Comparison of ENCODE assay signal across 7 cellular contexts in the genomic region with DNA sequence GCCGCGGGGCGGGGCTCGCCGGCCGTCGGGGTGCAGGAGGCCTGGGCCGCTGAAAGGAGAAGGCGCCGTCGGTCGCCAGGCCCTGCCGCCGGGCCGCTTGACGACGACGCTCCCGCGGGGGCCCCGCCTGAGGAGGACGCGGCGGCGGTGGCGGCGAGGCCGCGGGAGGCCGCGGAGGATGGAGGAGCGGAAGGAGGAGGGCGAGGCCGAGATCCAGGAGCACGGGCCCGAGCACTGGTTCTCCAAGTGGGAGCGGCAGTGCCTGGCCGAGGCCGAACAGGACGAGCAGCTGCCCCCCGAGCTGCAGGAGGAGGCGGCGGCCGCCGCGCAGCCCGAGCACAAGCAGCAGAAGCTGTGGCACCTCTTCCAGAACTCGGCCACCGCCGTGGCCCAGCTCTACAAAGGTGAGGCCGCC. TPM values are rescaled to one million over a fixed set of nuclear protein-coding genes. Genes with fewer than 3 reads are reported as not detected.
DNase-seq lines count a peak whose midpoint lies in the region; ATAC-seq and TF ChIP-seq lines count a peak whose summit lies in the region.

No MANE protein-coding gene starts in this region.

- H3K9me3 Mint-ChIP-seq in activated naive CD8-positive, alpha-beta T cell treated with anti-CD3 and anti-CD28 coated beads, Interleukin-2, amount 10 ng/mL, durations not matched to agents 7 days and 5 days = no peaks in the 10 kb centered on the region

- no peak overlapping the region for H2AFZ ChIP-seq in OCI-LY1 (ENCODE audit: low read length)

- H3K27ac Mint-ChIP-seq in activated naive CD8-positive, alpha-beta T cell treated with anti-CD3 and anti-CD28 coated beads, Interleukin-2, amount 10 ng/mL, durations not matched to agents 7 days and 5 days = peak overlapping the region; percentile 67

- H3K4me3 ChIP-seq in OCI-LY1 (ENCODE audit: low read depth, low read length, poor library complexity, severe bottlenecking) = peak overlapping the region; percentile 90
- H3K4me3 ChIP-seq in skeletal muscle cell (ENCODE audit: low read depth, low read length) = peak overlapping the region; percentile 74

- peak overlapping the region; percentile 75 for H3K27ac ChIP-seq in OCI-LY1 (ENCODE audit: low read depth, low read length, poor library complexity, severe bottlenecking)

- H4K20me1 ChIP-seq in OCI-LY1 (ENCODE audit: insufficient read depth, low read length) = no peaks in the 10 kb centered on the region

- no peaks in the 10 kb centered on the region for H3K9me2 ChIP-seq in OCI-LY1 (ENCODE audit: low read depth, low read length)

- H3K9me3 ChIP-seq in OCI-LY1 (ENCODE audit: low read length) = no peaks in the 10 kb centered on the region

- no peaks in the 10 kb centered on the region for H3K27me3 Mint-ChIP-seq in activated naive CD8-positive, alpha-beta T cell treated with anti-CD3 and anti-CD28 coated beads, Interleukin-2, amount 10 ng/mL, durations not matched to agents 7 days and 5 days

- H3K79me2 ChIP-seq in OCI-LY1 (ENCODE audit: insufficient read depth, low read length) = peaks cover 45% of the 10 kb centered on the region

- no peaks in the 10 kb centered on the region for H3F3A ChIP-seq in OCI-LY1 (ENCODE audit: insufficient read depth, low read length)

- peaks cover 24% of the 10 kb centered on the region for H3K4me1 Mint-ChIP-seq in activated naive CD8-positive, alpha-beta T cell treated with anti-CD3 and anti-CD28 coated beads, Interleukin-2, amount 10 ng/mL, durations not matched to agents 7 days and 5 days

- peaks cover 46% of the 10 kb centered on the region for H3K4me1 ChIP-seq in OCI-LY1 (ENCODE audit: insufficient read depth, low read length, severe bottlenecking)

- peaks cover 31% of the 10 kb centered on the region for H3K36me3 Mint-ChIP-seq in activated naive CD8-positive, alpha-beta T cell treated with anti-CD3 and anti-CD28 coated beads, Interleukin-2, amount 10 ng/mL, durations not matched to agents 7 days and 5 days

- TF ChIP-seq CTCF in OCI-LY1 (IDR thresholded peaks at IDR 0.05; ENCODE audit: low read length) = no peak

- peaks cover 42% of the 10 kb centered on the region for H3K36me3 ChIP-seq in OCI-LY1 (ENCODE audit: insufficient read depth, low read length)

- peak overlapping the region; percentile 80 for H3K4me2 ChIP-seq in OCI-LY1 (ENCODE audit: low read length)

- no peak for DNase-seq in activated naive CD8-positive, alpha-beta T cell treated with anti-CD3 and anti-CD28 coated beads, Interleukin-2, amount 10 ng/mL, durations not matched to agents 7 days and 5 days
- peak in 26 of 51 donors; percentile 6 to 67 (median 42) for DNase-seq in hypothalamus (lab: John Stamatoyannopoulos, UW)
- DNase-seq in skeletal muscle cell (ENCODE audit: low read depth) = no peak
- DNase-seq in NCI-H1048 (lab: John Stamatoyannopoulos, UW) = no peak

- ATAC-seq in GM18511 (IDR thresholded peaks at IDR 0.05; ENCODE audit: unreplicated experiment) (peak; percentile 12), HG02571 (IDR thresholded peaks at IDR 0.05; ENCODE audit: unreplicated experiment) (peak; percentile 10)
- ATAC-seq in activated naive CD8-positive, alpha-beta T cell treated with anti-CD3 and anti-CD28 coated beads, Interleukin-2, amount 10 ng/mL, durations not matched to agents 7 days and 5 days (ENCODE audit: low read depth) = peak; percentile 9

- H3K27me3 ChIP-seq in OCI-LY1 (ENCODE audit: insufficient read depth, low read length) = no peaks in the 10 kb centered on the region

- peak overlapping the region; percentile 94 for H3K9ac ChIP-seq in OCI-LY1 (ENCODE audit: low read length)

- H3K4me3 Mint-ChIP-seq in activated naive CD8-positive, alpha-beta T cell treated with anti-CD3 and anti-CD28 coated beads, Interleukin-2, amount 10 ng/mL, durations not matched to agents 7 days and 5 days = peak overlapping the region; percentile 90

- POLR2A ChIA-PET in activated naive CD8-positive, alpha-beta T cell treated with anti-CD3 and anti-CD28 coated beads, Interleukin-2, amount 10 ng/mL, durations not matched to agents 7 days and 5 days (lab: Charles Lee) = interaction anchor here (0.7 to 5.9 kb wide), 22 partner anchors 10 to 1850 kb away, joined by 3 to 227 read pairs (median 4); partner anchors contain the start of genes CARHSP1, DEXI, NUBP1 and PMM2

RNA-seq across cellular contexts. Expression of gene HAPSTR1, which starts 0.4 kb away (rescaled TPM):
- total RNA-seq in activated naive CD8-positive, alpha-beta T cell treated with anti-CD3 and anti-CD28 coated beads, Interleukin-2, amount 10 ng/mL, durations not matched to agents 7 days and 5 days = 10 to 100 TPM; 71.6 to 72.2 TPM

Comparison
In these comparisons a context has a peak if more than half of its experiments do, and no peak if none do; other contexts are left out.
1. DNase-seq: peak in hypothalamus (26 of 51); none in activated naive CD8-positive, alpha-beta T cell treated with anti-CD3 and anti-CD28 coated beads, Interleukin-2, amount 10 ng/mL, durations not matched to agents 7 days and 5 days (single experiment), skeletal muscle cell (single experiment) and NCI-H1048 (single experiment).
2. Peak in every context shown above with its lines, with median percentiles within 50 percentile points of each other: ATAC-seq.